ENCODE assay signal across 9 cellular contexts in the genomic region with DNA sequence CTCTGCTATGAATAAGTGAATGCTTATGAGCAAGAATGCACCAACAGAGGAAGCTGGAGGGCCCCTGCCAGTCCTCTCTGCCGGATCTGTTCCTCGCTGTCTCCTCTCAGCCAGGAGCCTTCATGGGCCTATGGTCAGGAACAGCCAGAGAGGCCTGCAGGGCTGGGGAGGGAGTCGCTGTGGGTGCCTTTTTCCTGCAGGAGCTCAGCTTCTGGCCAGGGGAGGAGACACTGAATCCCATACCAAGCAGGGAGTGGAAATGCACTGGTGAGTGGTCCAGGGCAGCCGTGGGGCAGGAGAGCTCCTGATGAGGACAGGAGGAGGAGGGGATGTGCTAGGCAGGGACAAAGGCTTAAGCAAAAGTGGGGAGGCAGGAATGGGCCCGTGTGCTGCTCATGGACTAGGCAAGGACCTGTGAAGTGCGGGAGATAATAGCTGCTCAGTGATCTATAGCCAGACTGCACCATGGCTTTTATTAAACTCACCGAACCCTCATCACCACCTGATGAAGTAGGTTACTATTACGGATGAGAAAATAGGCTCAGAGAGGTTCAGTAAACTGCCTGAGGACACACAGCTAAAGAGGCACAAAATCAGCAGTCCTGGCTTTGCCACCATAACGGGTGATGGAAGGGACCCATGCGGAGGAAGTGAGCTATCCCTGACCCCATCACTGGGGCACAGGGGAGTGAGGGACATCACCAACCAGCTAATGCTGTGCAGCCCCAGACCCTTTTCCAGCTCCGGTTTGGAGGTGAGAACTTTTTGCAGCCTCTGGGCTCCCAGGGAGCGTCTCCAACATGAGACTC. TPM values are rescaled to one million over a fixed set of nuclear protein-coding genes. Genes with fewer than 3 reads are reported as not detected.
DNase-seq lines count a peak whose midpoint lies in the region; ATAC-seq and TF ChIP-seq lines count a peak whose summit lies in the region.
"Had no signal": no experiment of that assay in that cellular context is flagged by ENCODE, and none has a peak within 500 bp of the region (broad histone marks: within the 10 kb centered on the region; RNA-seq: fewer than 3 reads in every experiment).

No MANE protein-coding gene starts in this region.

- H3K9me2 ChIP-seq in Karpas-422 (replicated peaks; ENCODE audit: insufficient read depth, low read length), result no peaks in the 10 kb centered on the region

- H4K20me1 ChIP-seq in Karpas-422 (ENCODE audit: insufficient read depth, low read depth, low read length), result no peaks in the 10 kb centered on the region
- no peaks in the 10 kb centered on the region for H4K20me1 ChIP-seq in mammary epithelial cell (ENCODE audit: insufficient read depth, low read length)

- H3K4me3 ChIP-seq in Karpas-422 (ENCODE audit: low read length) (no peak overlapping the region), mammary epithelial cell (replicated peaks in 1 of 3; ENCODE audit: insufficient read depth in 1 of 3, low read depth in 2 of 3, low read length in 3 of 3) (no peak overlapping the region), neuronal stem cell (ENCODE audit: low read length in 2 of 2) (no peak overlapping the region)
- H3K4me3 ChIP-seq: left lung had no signal

- WGBS in mammary epithelial cell (ENCODE audit: low coverage, missing lambda C conversion rate), result 59% methylated on average over 8 of the region's 12 CpGs
- WGBS in neuronal stem cell (ENCODE audit: extremely low coverage in 2 of 2, insufficient read length in 2 of 2, insufficient replicate concordance in 1 of 2), 2 donors, result no CpG with 5 or more reads among the region's 12 CpGs

- no TSS peak for BruUV-seq in mammary epithelial cell (replicated peaks; lab: Mats Ljungman, UMichigan)

- peak overlapping the region; percentile 65 for H2BK12ac ChIP-seq in neuronal stem cell (ENCODE audit: low read length)

- ATAC-seq in HG03521 (IDR thresholded peaks at IDR 0.05; ENCODE audit: unreplicated experiment), result no peak
- ATAC-seq in HG02973 (IDR thresholded peaks at IDR 0.05; ENCODE audit: unreplicated experiment), result no peak

- H4K8ac ChIP-seq in neuronal stem cell (ENCODE audit: low read depth, low read length), result no peak overlapping the region

- CTCF ChIA-PET in mammary epithelial cell (lab: Charles Lee; ENCODE audit: low non-redundant PET), result interaction anchor here (0.7 kb wide), 1 partner anchor 75 kb away, joined by 7 read pairs; no protein-coding TSS in a partner anchor

- peak overlapping the region; percentile 33 for H2BK5ac ChIP-seq in neuronal stem cell (ENCODE audit: low read length)

- no peaks in the 10 kb centered on the region for H3K9me3 ChIP-seq in Karpas-422 (ENCODE audit: low read length)
- H3K9me3 ChIP-seq in mammary epithelial cell (replicated peaks; ENCODE audit: insufficient read depth, low read length), result no peaks in the 10 kb centered on the region
- no peaks in the 10 kb centered on the region for H3K9me3 ChIP-seq in neuronal stem cell (replicated peaks in 1 of 2; ENCODE audit: control insufficient read depth in 2 of 2, insufficient read depth in 1 of 2, low read depth in 1 of 2, low read length in 2 of 2)
- H3K9me3 ChIP-seq: left lung had no signal

- H3K14ac ChIP-seq in neuronal stem cell (ENCODE audit: low read length), result no peak overlapping the region

- dilution Hi-C loops in mammary epithelial cell (cut with HindIII; ENCODE audit: low sequenced_read_pairs), result no loop called here

- DNase-seq in Karpas-422 (peak; percentile 37), mammary epithelial cell (no peak), neuronal stem cell (ENCODE audit: low spot score) (no peak), NCI-H2107 treated with DMSO at 0.1 percent for 48 hours (lab: John Stamatoyannopoulos, UW; ENCODE audit: unreplicated experiment) (no peak)
- DNase-seq: CD4-positive, CD25-positive, alpha-beta regulatory T cell; OCI-M1 had no signal

- peak overlapping the region; percentile 69; the same call in 1 of the 2 replicates for H3K9ac ChIP-seq in Karpas-422 (ENCODE audit: low read length)
- no peak overlapping the region for H3K9ac ChIP-seq in mammary epithelial cell (ENCODE audit: insufficient read depth, low read length)
- no peak overlapping the region for H3K9ac ChIP-seq in neuronal stem cell (ENCODE audit: low read depth, low read length, poor library complexity)

- peak overlapping the region; percentile 63 for H3K18ac ChIP-seq in neuronal stem cell (ENCODE audit: low read length)

- H3K27ac ChIP-seq in Karpas-422 (ENCODE audit: low read length), result peak overlapping the region; percentile 96; the same call in 1 of the 2 replicates
- H3K27ac ChIP-seq in mammary epithelial cell (ENCODE audit: insufficient read depth, low read depth, low read length), result no peak overlapping the region
- no peak overlapping the region for H3K27ac ChIP-seq in neuronal stem cell (replicated peaks; ENCODE audit: low read length)
- H3K27ac ChIP-seq: left lung had no signal

- no peak overlapping the region for H3K4me2 ChIP-seq in Karpas-422 (ENCODE audit: low read depth, low read length, poor library complexity, severe bottlenecking)
- no peak overlapping the region for H3K4me2 ChIP-seq in mammary epithelial cell (ENCODE audit: insufficient read depth, low read depth, low read length)
- no peak overlapping the region for H3K4me2 ChIP-seq in neuronal stem cell (ENCODE audit: insufficient read depth, low read length, poor library complexity, severe bottlenecking)

- H3K4me1 ChIP-seq in Karpas-422 (ENCODE audit: low read length) (peaks cover 71% of the 10 kb centered on the region), mammary epithelial cell (ENCODE audit: insufficient read depth, low read length) (peaks cover 39% of the 10 kb centered on the region), neuronal stem cell (ENCODE audit: control insufficient read depth in 2 of 2, insufficient read depth in 1 of 2, low read depth in 1 of 2, low read length in 2 of 2) (peaks cover 25 to 38% of the 10 kb centered on the region in 2 donors)

- no peak for TF ChIP-seq CTCF in mammary epithelial cell (conservative IDR thresholded peaks at IDR 0.05 in 1 of 2, IDR thresholded peaks at IDR 0.05 in 1 of 2; ENCODE audit: extremely low read depth in 1 of 2, insufficient read depth in 1 of 2, low read depth in 1 of 2, low read length in 2 of 2)

- no peaks in the 10 kb centered on the region for H3K36me3 ChIP-seq in Karpas-422 (ENCODE audit: insufficient read depth, low read length)
- H3K36me3 ChIP-seq in mammary epithelial cell (ENCODE audit: insufficient read depth, low read length), result no peaks in the 10 kb centered on the region
- no peaks in the 10 kb centered on the region for H3K36me3 ChIP-seq in neuronal stem cell (replicated peaks in 1 of 2; ENCODE audit: control insufficient read depth in 2 of 2, insufficient read depth in 2 of 2, low read length in 2 of 2)
- H3K36me3 ChIP-seq: left lung had no signal

- H3K79me2 ChIP-seq in Karpas-422 (ENCODE audit: low read length) (no peaks in the 10 kb centered on the region), mammary epithelial cell (ENCODE audit: insufficient read depth, low read length) (no peaks in the 10 kb centered on the region)

- intact Hi-C loops in mammary epithelial cell (cut with micrococcal nuclease), result loop anchor here (1.0 to 5.0 kb wide), 5 partner anchors 78 to 524 kb away; no protein-coding TSS in a partner anchor

- in situ Hi-C loops in mammary epithelial cell (cut with MboI; ENCODE audit: low sequenced_read_pairs in 2 of 2), result loop anchor here (10.0 to 25.0 kb wide), 3 partner anchors 61 to 309 kb away; a partner anchor contains a TSS

- no peak overlapping the region for H4K91ac ChIP-seq in neuronal stem cell (ENCODE audit: low read depth, low read length, poor library complexity)

- no peaks in the 10 kb centered on the region for H3K79me1 ChIP-seq in neuronal stem cell (ENCODE audit: low read depth, low read length)

- H3K27me3 ChIP-seq in Karpas-422 (ENCODE audit: low read length) (no peaks in the 10 kb centered on the region), mammary epithelial cell (ENCODE audit: insufficient read depth, low read length) (no peaks in the 10 kb centered on the region), neuronal stem cell (ENCODE audit: control insufficient read depth in 3 of 3, insufficient read depth in 3 of 3, low read depth in 1 of 3, low read length in 3 of 3) (peaks cover 0 to 2% (median 0%) of the 10 kb centered on the region in 3 experiments)

- H2BK120ac ChIP-seq in neuronal stem cell (ENCODE audit: low read depth, low read length), result no peak overlapping the region

- H3K23ac ChIP-seq in neuronal stem cell (ENCODE audit: low read depth, low read length, poor library complexity), result no peak overlapping the region

- H2AFZ ChIP-seq in Karpas-422 (ENCODE audit: low read length) (no peak overlapping the region), mammary epithelial cell (ENCODE audit: low read depth, low read length) (peak overlapping the region; percentile 75), neuronal stem cell (ENCODE audit: low read length) (peak overlapping the region; percentile 88)

- H3K4ac ChIP-seq in neuronal stem cell (ENCODE audit: low read length), result no peak overlapping the region

- peak overlapping the region; percentile 82 for H2AK5ac ChIP-seq in neuronal stem cell (ENCODE audit: low read depth, low read length)

- H2BK15ac ChIP-seq in neuronal stem cell (ENCODE audit: low read length), result peak overlapping the region; percentile 96

RNA-seq across cellular contexts. Expression of a gene that starts 7.1 kb away (rescaled TPM):
- total RNA-seq in Karpas-422 (2014; rRNA removed; shearing (Covaris generic); ENCODE audit: low replicate concordance), result 16.3 and 21.7 TPM in 2 replicates
- total RNA-seq in mammary epithelial cell, result not detected
- polyA plus RNA-seq in mammary epithelial cell, result 0.15 TPM
- polyA minus RNA-seq in mammary epithelial cell, result not detected
- polyA plus RNA-seq in neuronal stem cell (2013, experiment 1 of 2), result 4.2 TPM
- polyA plus RNA-seq in neuronal stem cell (2013, experiment 2 of 2), result 4.5 TPM

RNA-seq across cellular contexts. Expression of a gene that starts 11.8 kb away (rescaled TPM):
- 30.3 and 45.6 TPM in 2 replicates for total RNA-seq in Karpas-422 (2014; rRNA removed; shearing (Covaris generic); ENCODE audit: low replicate concordance)
- total RNA-seq in mammary epithelial cell, result 10 to 100 TPM; 14.7 to 26.3 TPM
- 6.0 TPM for polyA plus RNA-seq in mammary epithelial cell
- polyA minus RNA-seq in mammary epithelial cell, result 0.78 TPM
- 11.4 TPM for polyA plus RNA-seq in neuronal stem cell (2013, experiment 1 of 2)
- 10.5 TPM for polyA plus RNA-seq in neuronal stem cell (2013, experiment 2 of 2)

RNA-seq across cellular contexts. Expression of a gene that starts 48.3 kb away (rescaled TPM):
- 1,081 and 1,189 TPM in 2 replicates for total RNA-seq in Karpas-422 (2014; rRNA removed; shearing (Covaris generic); ENCODE audit: low replicate concordance)
- total RNA-seq in mammary epithelial cell, result 1,000 to 10,000 TPM in 1 of 2 donors, 100 to 1,000 TPM in 1; 359 to 1,214 TPM
- 582 TPM for polyA plus RNA-seq in mammary epithelial cell
- 28.8 TPM for polyA minus RNA-seq in mammary epithelial cell
- 1,002 TPM for polyA plus RNA-seq in neuronal stem cell (2013, experiment 1 of 2)
- polyA plus RNA-seq in neuronal stem cell (2013, experiment 2 of 2), result 970 TPM

RNA-seq across cellular contexts. Expression of a gene that starts 59.1 kb away (rescaled TPM):
- total RNA-seq in Karpas-422 (2014; rRNA removed; shearing (Covaris generic); ENCODE audit: low replicate concordance), result 400 and 531 TPM in 2 replicates
- 10 to 100 TPM; 63.5 to 93.8 TPM for total RNA-seq in mammary epithelial cell
- polyA plus RNA-seq in mammary epithelial cell, result 111 TPM
- polyA minus RNA-seq in mammary epithelial cell, result 277 TPM
- 118 TPM for polyA plus RNA-seq in neuronal stem cell (2013, experiment 1 of 2)
- polyA plus RNA-seq in neuronal stem cell (2013, experiment 2 of 2), result 112 TPM

Comparison
In these comparisons a context has a peak if more than half of its experiments do, and no peak if none do; other contexts are left out.
1. RNA of a gene that starts 7.1 kb away (total RNA-seq): 16.3 to 21.7 TPM in Karpas-422; not detected in mammary epithelial cell; every median in the first group is over 10 times any median in the second.